14 cellular contexts compared by ENCODE assay signal in genomic region chr14:103858063-103858820, GRCh38.
"Had no signal": no experiment of that assay in that cellular context is flagged by ENCODE, and none has a peak within 500 bp of the region (broad histone marks: within the 10 kb centered on the region; RNA-seq: fewer than 3 reads in every experiment).

No MANE protein-coding gene starts in this region.

- H3K9me3 Mint-ChIP-seq: activated CD8-positive, alpha-beta T cell treated with anti-CD3 and anti-CD28 coated beads for 36 hours; activated naive CD4-positive, alpha-beta T cell treated with anti-CD3 and anti-CD28 coated beads for 36 hours; activated T-helper 1 cell treated with anti-CD3 and anti-CD28 coated beads, Interleukin-12 subunit alpha, Interleukin-12 subunit beta, Interleukin-2, Interleukin-4 antibody, amounts not matched to agents 30 ng/mL and 10 ng/mL and 1 ng/mL, durations not matched to agents 14 hours and 24 hours and 36 hours; naive thymus-derived CD4-positive, alpha-beta T cell had no signal

- H3K27ac ChIP-seq: colonic mucosa, psoas muscle, VCaP had no signal

- DNase-seq: activated CD8-positive, alpha-beta T cell treated with anti-CD3 and anti-CD28 coated beads for 36 hours; activated naive CD4-positive, alpha-beta T cell treated with anti-CD3 and anti-CD28 coated beads for 36 hours; caudate nucleus; colonic mucosa; effector CD4-positive, alpha-beta T cell; naive thymus-derived CD4-positive, alpha-beta T cell; occipital lobe; psoas muscle; stimulated activated CD4-positive, alpha-beta T cell treated with anti-CD3 and anti-CD28 coated beads, Interleukin-12 subunit alpha, Interleukin-12 subunit beta, amount 100 ng/mL, for 4 hours; stimulated activated naive CD4-positive, alpha-beta T cell treated with Interleukin-2 at 50 U/mL for 16 hours had no signal

- H3K27ac Mint-ChIP-seq: activated CD8-positive, alpha-beta T cell treated with anti-CD3 and anti-CD28 coated beads for 36 hours; activated naive CD4-positive, alpha-beta T cell treated with anti-CD3 and anti-CD28 coated beads for 36 hours; activated T-helper 1 cell treated with anti-CD3 and anti-CD28 coated beads, Interleukin-12 subunit alpha, Interleukin-12 subunit beta, Interleukin-2, Interleukin-4 antibody, amounts not matched to agents 30 ng/mL and 10 ng/mL and 1 ng/mL, durations not matched to agents 14 hours and 24 hours and 36 hours; naive thymus-derived CD4-positive, alpha-beta T cell had no signal

- H3K36me3 Mint-ChIP-seq: naive thymus-derived CD4-positive, alpha-beta T cell had no signal

- H3K9me3 ChIP-seq: colonic mucosa, psoas muscle, upper lobe of left lung had no signal

- H3K36me3 ChIP-seq: colonic mucosa, upper lobe of left lung had no signal

- FAIRE-seq: frontal cortex had no signal

- H3K4me3 Mint-ChIP-seq: activated CD8-positive, alpha-beta T cell treated with anti-CD3 and anti-CD28 coated beads for 36 hours; activated naive CD4-positive, alpha-beta T cell treated with anti-CD3 and anti-CD28 coated beads for 36 hours; activated T-helper 1 cell treated with anti-CD3 and anti-CD28 coated beads, Interleukin-12 subunit alpha, Interleukin-12 subunit beta, Interleukin-2, Interleukin-4 antibody, amounts not matched to agents 30 ng/mL and 10 ng/mL and 1 ng/mL, durations not matched to agents 14 hours and 24 hours and 36 hours; naive thymus-derived CD4-positive, alpha-beta T cell had no signal

- H3K27me3 ChIP-seq: colonic mucosa, upper lobe of left lung had no signal

- H3K4me1 ChIP-seq: colonic mucosa, psoas muscle had no signal

- H3K4me3 ChIP-seq: colonic mucosa, psoas muscle, upper lobe of left lung had no signal
